In genomic region chr3:38345879-38346583, GRCh38 we compare ENCODE assay signal across 8 cellular contexts. TPM values are rescaled to one million over a fixed set of nuclear protein-coding genes. Genes with fewer than 3 reads are reported as not detected.
A peak's percentile ranks its signal among the peaks of the same experiment; 100 is the strongest.
DNase-seq lines count a peak whose midpoint lies in the region; ATAC-seq and TF ChIP-seq lines count a peak whose summit lies in the region.

No MANE protein-coding gene starts in this region.

- peak overlapping the region; percentile 77 to 87; a peak in 3 of 4 replicates for H3K4me3 ChIP-seq in HCT116 (replicated peaks in 1 of 2; ENCODE audit: low read depth in 1 of 2, low read length in 2 of 2)

- TF ChIP-seq CTCF in CD14-positive monocyte (IDR thresholded peaks at IDR 0.05) (no peak), HCT116 (IDR thresholded peaks at IDR 0.05 in 2 of 3, conservative IDR thresholded peaks at IDR 0.05 in 1 of 3; ENCODE audit: borderline replicate concordance in 1 of 3, insufficient read depth in 1 of 3, low read depth in 2 of 3, low read length in 2 of 3) (no peak)
- no peak for TF ChIP-seq CTCF in activated CD8-positive, alpha-beta T cell treated with anti-CD3 and anti-CD28 coated beads for 36 hours (IDR thresholded peaks at IDR 0.05)

- peaks cover 40% of the 10 kb centered on the region for H3K79me2 ChIP-seq in HCT116 (ENCODE audit: insufficient read depth, low read length)

- H3K27me3 Mint-ChIP-seq in CD14-positive monocyte (ENCODE audit: low read depth in 3 of 3), result peaks cover 0 to 4% (median 1%) of the 10 kb centered on the region in 3 donors
- H3K27me3 Mint-ChIP-seq in activated CD8-positive, alpha-beta T cell treated with anti-CD3 and anti-CD28 coated beads for 36 hours, result no peaks in the 10 kb centered on the region

- peaks cover 12% of the 10 kb centered on the region for H3K4me1 Mint-ChIP-seq in CD14-positive monocyte
- peaks cover 4% of the 10 kb centered on the region for H3K4me1 Mint-ChIP-seq in activated CD8-positive, alpha-beta T cell treated with anti-CD3 and anti-CD28 coated beads for 36 hours (ENCODE audit: low read depth)

- H3K9me3 Mint-ChIP-seq in CD14-positive monocyte, result peaks cover 0 to 8% (median 3%) of the 10 kb centered on the region in 7 donors
- H3K9me3 Mint-ChIP-seq in activated CD8-positive, alpha-beta T cell treated with anti-CD3 and anti-CD28 coated beads for 36 hours, result peaks cover 2% of the 10 kb centered on the region

- POLR2A ChIA-PET in HCT116 (lab: Charles Lee), result interaction anchor here (1.0 to 1.6 kb wide), 4 partner anchors 8 to 209 kb away, joined by 3 to 4 read pairs (median 3); partner anchors contain the start of genes ACAA1 and ACVR2B
- POLR2A ChIA-PET in activated CD8-positive, alpha-beta T cell treated with anti-CD3 and anti-CD28 coated beads for 36 hours (lab: Charles Lee), result interaction anchor here (1.3 to 1.5 kb wide), 2 partner anchors 134 to 208 kb away, joined by 6 read pairs; partner anchors contain the start of gene MYD88

- CTCF ChIA-PET in HCT116 (lab: Charles Lee), result interaction anchor here (0.7 to 1.7 kb wide), 12 partner anchors 9 to 371 kb away, joined by 3 to 10 read pairs (median 3); partner anchors contain the start of genes ACAA1 and ACVR2B
- CTCF ChIA-PET in activated CD8-positive, alpha-beta T cell treated with anti-CD3 and anti-CD28 coated beads for 36 hours (lab: Charles Lee), result interaction anchor here (0.7 to 3.1 kb wide), 36 partner anchors 9 to 371 kb away, joined by 3 to 49 read pairs (median 5); partner anchors contain the start of genes ACAA1, EXOG, MYD88 and OXSR1

- RAD21 ChIA-PET in HCT116 (lab: Charles Lee; ENCODE audit: low non-redundant PET in 1 of 2, low total read pairs in 2 of 2, uncharacterized antibody in 2 of 2, unreplicated experiment in 2 of 2), result no interaction called here

- no peak overlapping the region; the same call in 1 of the 2 replicates for H3K27ac ChIP-seq in HCT116 (ENCODE audit: low read depth, low read length)

- H3K4me2 ChIP-seq in HCT116 (ENCODE audit: low read length), result peak overlapping the region; percentile 95

- H3K4me3 Mint-ChIP-seq in CD14-positive monocyte, result peak overlapping the region; percentile 71 to 73
- H3K4me3 Mint-ChIP-seq in activated CD8-positive, alpha-beta T cell treated with anti-CD3 and anti-CD28 coated beads for 36 hours, result peak overlapping the region; percentile 72

- H3K27me3 ChIP-seq in HCT116 (ENCODE audit: insufficient read depth, low read length), result no peaks in the 10 kb centered on the region

- no peaks in the 10 kb centered on the region for H3K9me3 ChIP-seq in HCT116 (ENCODE audit: control insufficient read depth in 1 of 2, insufficient read depth in 1 of 2, low read depth in 1 of 2, low read length in 2 of 2)

- H2AFZ ChIP-seq in HCT116 (ENCODE audit: low read depth, low read length, poor library complexity, severe bottlenecking), result peak overlapping the region; percentile 50

- no peak for TF ChIP-seq POLR2A in HCT116 (IDR thresholded peaks at IDR 0.05; ENCODE audit: borderline replicate concordance, extremely low read depth, insufficient read depth, insufficient read length)

- intact Hi-C loops in CD14-positive monocyte (cut with micrococcal nuclease), result loop anchor here in 1 of 2 donors (10.0 kb wide), 1 partner anchor 211 kb away; the partner anchor contains the start of genes ACAA1 and MYD88
- intact Hi-C loops in HCT116 (cut with micrococcal nuclease), result loop anchor here (2.0 to 10.0 kb wide), 4 partner anchors 135 to 371 kb away; no protein-coding TSS in a partner anchor
- intact Hi-C loops in activated CD8-positive, alpha-beta T cell treated with anti-CD3 and anti-CD28 coated beads for 36 hours (cut with micrococcal nuclease), result loop anchor here (5.0 to 10.0 kb wide), 2 partner anchors 136 to 211 kb away; partner anchors contain the start of genes ACAA1 and MYD88
- intact Hi-C loops in left colon (cut with DNase I, micrococcal nuclease), result loop anchor here (2.0 to 10.0 kb wide), 2 partner anchors 133 to 139 kb away; no protein-coding TSS in a partner anchor

- peaks cover 0 to 8% of the 10 kb centered on the region in 2 experiments; a peak in 2 of 4 replicates for H3K36me3 ChIP-seq in HCT116 (ENCODE audit: control insufficient read depth in 1 of 2, insufficient read depth in 2 of 2, low read length in 2 of 2)

- H3K27ac Mint-ChIP-seq in CD14-positive monocyte, result peak overlapping the region in 2 of 7 donors; percentile 41
- H3K27ac Mint-ChIP-seq in activated CD8-positive, alpha-beta T cell treated with anti-CD3 and anti-CD28 coated beads for 36 hours, result peak overlapping the region; percentile 51

- peak overlapping the region; percentile 91 for H3K9ac ChIP-seq in HCT116 (ENCODE audit: low read length)

- TF ChIP-seq RAD21 in HCT116 (IDR thresholded peaks at IDR 0.05; ENCODE audit: low read depth), result no peak

- H3K4me1 ChIP-seq in HCT116 (ENCODE audit: control insufficient read depth in 1 of 2, insufficient read depth in 2 of 2, low read length in 2 of 2), result peaks cover 0 to 34% of the 10 kb centered on the region in 2 experiments; a peak in 2 of 4 replicates

- ATAC-seq in HCT116 (no peak; the same call in 1 of the 2 replicates), left colon (peak; percentile 43)
- ATAC-seq in activated CD8-positive, alpha-beta T cell treated with anti-CD3 and anti-CD28 coated beads for 36 hours, result no peak

- no peaks in the 10 kb centered on the region for H4K20me1 ChIP-seq in HCT116 (ENCODE audit: insufficient read depth)

- no TSS peak for BruUV-seq in HCT116 (replicated peaks; lab: Mats Ljungman, UMichigan)

- DNase-seq in CD14-positive monocyte (ENCODE audit: low spot score) (no peak), HCT116 (ENCODE audit: low read depth, low spot score) (no peak), left colon (no peak), Kasumi-1 (lab: John Stamatoyannopoulos, UW) (no peak), NCI-H510A treated with DMSO at 0.1 percent for 48 hours (lab: John Stamatoyannopoulos, UW) (no peak), germinal center (ENCODE audit: low spot score) (no peak)
- no peak for DNase-seq in activated CD8-positive, alpha-beta T cell treated with anti-CD3 and anti-CD28 coated beads for 36 hours
- DNase-seq in effector CD4-positive, alpha-beta T cell, result no peak

- H3K36me3 Mint-ChIP-seq in CD14-positive monocyte, result no peaks in the 10 kb centered on the region
- H3K36me3 Mint-ChIP-seq in activated CD8-positive, alpha-beta T cell treated with anti-CD3 and anti-CD28 coated beads for 36 hours (ENCODE audit: low read depth), result peaks cover 5% of the 10 kb centered on the region

- H3K9me2 ChIP-seq in HCT116 (ENCODE audit: insufficient read depth), result no peaks in the 10 kb centered on the region

TF ChIP-seq in HCT116, 20 proteins besides CTCF, POLR2A, EP300 and RAD21 (continues in another document):
- TF ChIP-seq EGR1 (IDR thresholded peaks at IDR 0.05; ENCODE audit: low read depth) (no peak), SIN3A (IDR thresholded peaks at IDR 0.05; ENCODE audit: low read depth) (no peak), ATF3 (IDR thresholded peaks at IDR 0.05) (no peak), TCF7L2 (IDR thresholded peaks at IDR 0.05; ENCODE audit: borderline replicate concordance, extremely low read depth, insufficient read depth, insufficient read length) (no peak), CBX3 (IDR thresholded peaks at IDR 0.05; ENCODE audit: low read depth) (no peak), MAX (IDR thresholded peaks at IDR 0.05) (no peak), REST (IDR thresholded peaks at IDR 0.05; ENCODE audit: low read depth) (no peak), JUND (IDR thresholded peaks at IDR 0.05) (no peak), ZFX (IDR thresholded peaks at IDR 0.05) (no peak), POLR2AphosphoS5 (IDR thresholded peaks at IDR 0.05; ENCODE audit: low read depth, low read length) (no peak)

RNA-seq across cellular contexts. Expression of gene XYLB, which starts 0.6 kb away (rescaled TPM):
- polyA plus RNA-seq in CD14-positive monocyte, result under 1 TPM; 0.60 to 0.74 TPM
- total RNA-seq in HCT116 (2021; ENCODE audit: unreplicated experiment), result 14.0 TPM
- polyA plus RNA-seq in HCT116 (2012), result 3.4 and 4.0 TPM in 2 replicates
- 1 to 10 TPM; 4.4 to 4.7 TPM for total RNA-seq in activated CD8-positive, alpha-beta T cell treated with anti-CD3 and anti-CD28 coated beads for 36 hours
- 10 to 100 TPM; 18.0 to 19.2 TPM for total RNA-seq in left colon
